In genomic region chr2:134623796-134624195, GRCh38 we compare ENCODE assay signal across 11 cellular contexts.
DNase-seq lines count a peak whose midpoint lies in the region; ATAC-seq and TF ChIP-seq lines count a peak whose summit lies in the region.
"Had no signal": no experiment of that assay in that cellular context is flagged by ENCODE, and none has a peak within 500 bp of the region (broad histone marks: within the 10 kb centered on the region; RNA-seq: fewer than 3 reads in every experiment).

No MANE protein-coding gene starts in this region.

- peak overlapping the region; percentile 73 for H3K27ac Mint-ChIP-seq in activated CD8-positive, alpha-beta memory T cell treated with anti-CD3 and anti-CD28 coated beads, Interleukin-2, amount 10 ng/mL, durations not matched to agents 7 days and 5 days
- H3K27ac Mint-ChIP-seq: nephron had no signal

- peaks cover 7% of the 10 kb centered on the region for H3K27me3 Mint-ChIP-seq in activated CD8-positive, alpha-beta memory T cell treated with anti-CD3 and anti-CD28 coated beads, Interleukin-2, amount 10 ng/mL, durations not matched to agents 7 days and 5 days

- CTCF ChIA-PET in activated CD8-positive, alpha-beta memory T cell treated with anti-CD3 and anti-CD28 coated beads, Interleukin-2, amount 10 ng/mL, durations not matched to agents 7 days and 5 days (lab: Charles Lee): no interaction called here

- TF ChIP-seq POLR2A in breast epithelium (IDR thresholded peaks at IDR 0.05) (no peak), gastroesophageal sphincter (IDR thresholded peaks at IDR 0.05) (no peak)

- peaks cover 44% of the 10 kb centered on the region for H3K36me3 Mint-ChIP-seq in activated CD8-positive, alpha-beta memory T cell treated with anti-CD3 and anti-CD28 coated beads, Interleukin-2, amount 10 ng/mL, durations not matched to agents 7 days and 5 days

- peak; percentile 92 for ATAC-seq in activated CD8-positive, alpha-beta memory T cell treated with anti-CD3 and anti-CD28 coated beads, Interleukin-2, amount 10 ng/mL, durations not matched to agents 7 days and 5 days
- ATAC-seq in HG02588 (IDR thresholded peaks at IDR 0.05; ENCODE audit: unreplicated experiment) (peak; percentile 73), HG03571 (IDR thresholded peaks at IDR 0.05; ENCODE audit: unreplicated experiment) (peak; percentile 94), gastroesophageal sphincter (no peak)

- WGBS in gastroesophageal sphincter (ENCODE audit: low coverage in 1 of 2), 2 donors: 82 to 86% methylated on average over 3 of the region's 3 CpGs

- H3K4me1 ChIP-seq in breast epithelium (no peaks in the 10 kb centered on the region), gastroesophageal sphincter (no peaks in the 10 kb centered on the region)
- H3K4me1 ChIP-seq: ascending aorta had no signal

- H3K9me3 Mint-ChIP-seq in activated CD8-positive, alpha-beta memory T cell treated with anti-CD3 and anti-CD28 coated beads, Interleukin-2, amount 10 ng/mL, durations not matched to agents 7 days and 5 days (ENCODE audit: low read depth): peaks cover 15% of the 10 kb centered on the region

- H3K27ac ChIP-seq in breast epithelium (no peak overlapping the region), gastroesophageal sphincter (no peak overlapping the region)
- H3K27ac ChIP-seq: ascending aorta had no signal

- peaks cover 0 to 10% of the 10 kb centered on the region in 2 donors for H3K9me3 ChIP-seq in breast epithelium
- H3K9me3 ChIP-seq in gastroesophageal sphincter: peaks cover 0 to 6% (median 0%) of the 10 kb centered on the region in 3 donors

- no peak overlapping the region for H3K4me3 ChIP-seq in breast epithelium
- no peak overlapping the region for H3K4me3 ChIP-seq in gastroesophageal sphincter
- H3K4me3 ChIP-seq: ascending aorta had no signal

- H3K4me1 Mint-ChIP-seq in activated CD8-positive, alpha-beta memory T cell treated with anti-CD3 and anti-CD28 coated beads, Interleukin-2, amount 10 ng/mL, durations not matched to agents 7 days and 5 days: peaks cover 33% of the 10 kb centered on the region
- H3K4me1 Mint-ChIP-seq: nephron had no signal

- H3K27me3 ChIP-seq in breast epithelium (no peaks in the 10 kb centered on the region), gastroesophageal sphincter (no peaks in the 10 kb centered on the region)
- H3K27me3 ChIP-seq: ascending aorta had no signal

- no peak for TF ChIP-seq EP300 in gastroesophageal sphincter (IDR thresholded peaks at IDR 0.05)

- H3K36me3 ChIP-seq in breast epithelium (no peaks in the 10 kb centered on the region), gastroesophageal sphincter (no peaks in the 10 kb centered on the region)
- H3K36me3 ChIP-seq: ascending aorta had no signal

- intact Hi-C loops in breast epithelium (cut with DNase I; ENCODE audit: low total_unique reads): no loop called here

- TF ChIP-seq CTCF in breast epithelium (IDR thresholded peaks at IDR 0.05): no peak
- no peak for TF ChIP-seq CTCF in gastroesophageal sphincter (IDR thresholded peaks at IDR 0.05)

- peak; percentile 87 for DNase-seq in activated CD8-positive, alpha-beta memory T cell treated with anti-CD3 and anti-CD28 coated beads, Interleukin-2, amount 10 ng/mL, durations not matched to agents 7 days and 5 days
- no peak for DNase-seq in activated CD8-positive, alpha-beta memory T cell treated with anti-CD3 and anti-CD28 coated beads for 24 hours
- DNase-seq in stimulated activated CD8-positive, alpha-beta memory T cell treated with anti-CD3 and anti-CD28 coated beads, Interleukin-4, amount 100 ng/mL, for 48 hours: peak; percentile 55
- no peak for DNase-seq in breast epithelium (ENCODE audit: low spot score in 2 of 2)
- no peak for DNase-seq in NCI-H1048 (lab: John Stamatoyannopoulos, UW)
- DNase-seq: NCI-H1694 had no signal

- H3K4me3 Mint-ChIP-seq in activated CD8-positive, alpha-beta memory T cell treated with anti-CD3 and anti-CD28 coated beads, Interleukin-2, amount 10 ng/mL, durations not matched to agents 7 days and 5 days: no peak overlapping the region
- H3K4me3 Mint-ChIP-seq: nephron had no signal

Comparison
In these comparisons a context has a peak if more than half of its experiments do, and no peak if none do; other contexts are left out.
1. DNase-seq: peak in activated CD8-positive, alpha-beta memory T cell treated with anti-CD3 and anti-CD28 coated beads, Interleukin-2, amount 10 ng/mL, durations not matched to agents 7 days and 5 days (single experiment) and stimulated activated CD8-positive, alpha-beta memory T cell treated with anti-CD3 and anti-CD28 coated beads, Interleukin-4, amount 100 ng/mL, for 48 hours (single experiment); none in activated CD8-positive, alpha-beta memory T cell treated with anti-CD3 and anti-CD28 coated beads for 24 hours (single experiment), breast epithelium (0 of 2) and NCI-H1048 (single experiment).